In the genomic region with DNA sequence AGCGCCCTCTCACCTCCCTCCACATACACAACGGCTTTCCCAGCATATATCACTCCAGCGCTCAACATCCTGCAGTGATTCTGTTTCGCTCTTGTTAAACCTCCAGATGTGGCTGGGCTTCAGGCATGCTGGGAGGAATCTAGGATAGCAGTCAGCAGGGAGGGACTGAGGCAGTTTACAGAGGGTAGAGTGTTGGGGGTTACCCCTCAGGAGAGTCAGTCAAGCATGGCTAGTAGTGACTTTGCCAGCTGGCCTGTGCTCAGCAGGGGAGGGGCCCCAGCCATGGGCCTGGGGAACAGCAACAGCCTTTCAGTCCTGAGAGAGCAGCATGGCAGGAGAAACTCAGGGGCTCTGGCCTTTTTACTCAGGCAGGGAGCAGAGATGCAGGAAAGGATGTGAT, we compare ENCODE assay signal across 16 cellular contexts.
A peak's percentile ranks its signal among the peaks of the same experiment; 100 is the strongest.
DNase-seq lines count a peak whose midpoint lies in the region; ATAC-seq and TF ChIP-seq lines count a peak whose summit lies in the region.
"Had no signal": no experiment of that assay in that cellular context is flagged by ENCODE, and none has a peak within 500 bp of the region (broad histone marks: within the 10 kb centered on the region; RNA-seq: fewer than 3 reads in every experiment).

No MANE protein-coding gene starts in this region.

- H3K27me3 Mint-ChIP-seq in glutamatergic neuron (ENCODE audit: unreplicated experiment) (no peaks in the 10 kb centered on the region), T-helper 17 cell (no peaks in the 10 kb centered on the region)
- no peaks in the 10 kb centered on the region for H3K27me3 Mint-ChIP-seq in activated CD8-positive, alpha-beta memory T cell treated with anti-CD3 and anti-CD28 coated beads, Interleukin-2, amount 10 ng/mL, durations not matched to agents 7 days and 5 days
- H3K27me3 Mint-ChIP-seq: activated T-cell treated with anti-CD3 and anti-CD28 coated beads, Interleukin-2, amount 50 U/mL, for 24 hours had no signal

- H3K27ac Mint-ChIP-seq in glutamatergic neuron (ENCODE audit: unreplicated experiment) (peak overlapping the region; percentile 15), T-helper 17 cell (no peak overlapping the region)
- H3K27ac Mint-ChIP-seq in activated CD8-positive, alpha-beta memory T cell treated with anti-CD3 and anti-CD28 coated beads, Interleukin-2, amount 10 ng/mL, durations not matched to agents 7 days and 5 days, result no peak overlapping the region
- H3K27ac Mint-ChIP-seq: activated T-cell treated with anti-CD3 and anti-CD28 coated beads, Interleukin-2, amount 50 U/mL, for 24 hours had no signal

- peak; percentile 16 for DNase-seq in DMS53 (lab: John Stamatoyannopoulos, UW)
- no peak for DNase-seq in DMS53 treated with DMSO at 0.1 percent for 48 hours (lab: John Stamatoyannopoulos, UW; ENCODE audit: unreplicated experiment)
- peak; percentile 60 for DNase-seq in NCI-H510A (lab: John Stamatoyannopoulos, UW)
- peak; percentile 24 for DNase-seq in glutamatergic neuron
- DNase-seq in retina, result peak; percentile 61
- DNase-seq in T-helper 17 cell, result no peak
- no peak for DNase-seq in Kasumi-1 (lab: John Stamatoyannopoulos, UW)
- DNase-seq in activated CD8-positive, alpha-beta memory T cell treated with anti-CD3 and anti-CD28 coated beads, Interleukin-2, amount 10 ng/mL, durations not matched to agents 7 days and 5 days, result no peak
- DNase-seq: 8988T; activated CD4-positive, alpha-beta T cell treated with anti-CD3 and anti-CD28 coated beads for 48 hours; activated T-cell treated with anti-CD3 and anti-CD28 coated beads, Interleukin-2, amount 50 U/mL, for 24 hours; EL; kidney glomerular epithelial cell; NCI-H526 treated with DMSO at 0.1 percent for 48 hours; stimulated activated CD4-positive, alpha-beta T cell treated with anti-CD3 and anti-CD28 coated beads, Interleukin-4, amount 100 ng/mL, for 24 hours; trophoblast cell had no signal

- no peak overlapping the region for H3K4me3 Mint-ChIP-seq in glutamatergic neuron (ENCODE audit: unreplicated experiment)
- H3K4me3 Mint-ChIP-seq in T-helper 17 cell, result no peak overlapping the region
- H3K4me3 Mint-ChIP-seq in activated CD8-positive, alpha-beta memory T cell treated with anti-CD3 and anti-CD28 coated beads, Interleukin-2, amount 10 ng/mL, durations not matched to agents 7 days and 5 days, result no peak overlapping the region
- H3K4me3 Mint-ChIP-seq: activated T-cell treated with anti-CD3 and anti-CD28 coated beads, Interleukin-2, amount 50 U/mL, for 24 hours had no signal

- H3K9me3 Mint-ChIP-seq in glutamatergic neuron (ENCODE audit: unreplicated experiment), result peaks cover 2% of the 10 kb centered on the region
- peaks cover 13% of the 10 kb centered on the region for H3K9me3 Mint-ChIP-seq in activated CD8-positive, alpha-beta memory T cell treated with anti-CD3 and anti-CD28 coated beads, Interleukin-2, amount 10 ng/mL, durations not matched to agents 7 days and 5 days (ENCODE audit: low read depth)
- H3K9me3 Mint-ChIP-seq: activated T-cell treated with anti-CD3 and anti-CD28 coated beads, Interleukin-2, amount 50 U/mL, for 24 hours had no signal

- no peak for ATAC-seq in T-helper 17 cell
- no peak for ATAC-seq in activated CD8-positive, alpha-beta memory T cell treated with anti-CD3 and anti-CD28 coated beads, Interleukin-2, amount 10 ng/mL, durations not matched to agents 7 days and 5 days

- H3K36me3 Mint-ChIP-seq in glutamatergic neuron (ENCODE audit: unreplicated experiment), result no peaks in the 10 kb centered on the region
- peaks cover 2% of the 10 kb centered on the region for H3K36me3 Mint-ChIP-seq in T-helper 17 cell (ENCODE audit: low read depth)
- H3K36me3 Mint-ChIP-seq in activated CD8-positive, alpha-beta memory T cell treated with anti-CD3 and anti-CD28 coated beads, Interleukin-2, amount 10 ng/mL, durations not matched to agents 7 days and 5 days, result no peaks in the 10 kb centered on the region

- no peaks in the 10 kb centered on the region for H3K9me3 ChIP-seq in T-helper 17 cell (ENCODE audit: control insufficient read depth, low read length, poor library complexity, severe bottlenecking)

- H3K4me1 Mint-ChIP-seq in glutamatergic neuron (ENCODE audit: low read depth, unreplicated experiment) (peaks cover 15% of the 10 kb centered on the region), T-helper 17 cell (no peaks in the 10 kb centered on the region)
- H3K4me1 Mint-ChIP-seq in activated CD8-positive, alpha-beta memory T cell treated with anti-CD3 and anti-CD28 coated beads, Interleukin-2, amount 10 ng/mL, durations not matched to agents 7 days and 5 days, result no peaks in the 10 kb centered on the region

- CTCF ChIA-PET in activated CD8-positive, alpha-beta memory T cell treated with anti-CD3 and anti-CD28 coated beads, Interleukin-2, amount 10 ng/mL, durations not matched to agents 7 days and 5 days (lab: Charles Lee), result no interaction called here

- TF ChIP-seq CTCF in glutamatergic neuron (IDR thresholded peaks at IDR 0.05; ENCODE audit: partially characterized antibody, unreplicated experiment), result no peak

Comparison
In these comparisons a context has a peak if more than half of its experiments do, and no peak if none do; other contexts are left out.
1. DNase-seq: peak in DMS53 (single experiment), NCI-H510A (single experiment), glutamatergic neuron (single experiment) and retina (single experiment); none in DMS53 treated with DMSO at 0.1 percent for 48 hours (single experiment), T-helper 17 cell (0 of 3), Kasumi-1 (0 of 2) and activated CD8-positive, alpha-beta memory T cell treated with anti-CD3 and anti-CD28 coated beads, Interleukin-2, amount 10 ng/mL, durations not matched to agents 7 days and 5 days (single experiment).